ENCODE assay signal across 8 cellular contexts in genomic region chr1:43348343-43348808, GRCh38. TPM values are rescaled to one million over a fixed set of nuclear protein-coding genes. Genes with fewer than 3 reads are reported as not detected.
DNase-seq lines count a peak whose midpoint lies in the region; ATAC-seq, FAIRE-seq and TF ChIP-seq lines count a peak whose summit lies in the region.

No MANE protein-coding gene starts in this region.

- TF ChIP-seq CTCF in WERI-Rb-1 (IDR thresholded peaks at IDR 0.05; ENCODE audit: low read depth, low read length), result no peak
- TF ChIP-seq CTCF in heart right ventricle (IDR thresholded peaks at IDR 0.05), result no peak

- 13 to 19% methylated on average over 22 of the region's 22 CpGs for WGBS in heart right ventricle, 2 donors

- H3K36me3 Mint-ChIP-seq in activated T-cell treated with anti-CD3 and anti-CD28 coated beads, Interleukin-2, amount 50 U/mL, for 24 hours (ENCODE audit: low read depth), result no peaks in the 10 kb centered on the region
- no peaks in the 10 kb centered on the region for H3K36me3 Mint-ChIP-seq in activated T-cell treated with anti-CD3 and anti-CD28 coated beads, Interleukin-2, amount 50 U/mL, for 4 hours (ENCODE audit: insufficient read depth)

- no peak overlapping the region for H3K27ac Mint-ChIP-seq in activated T-cell treated with anti-CD3 and anti-CD28 coated beads, Interleukin-2, amount 50 U/mL, for 24 hours

- H3K36me3 ChIP-seq in WERI-Rb-1 (no peaks in the 10 kb centered on the region), heart right ventricle (no peaks in the 10 kb centered on the region)

- H3K4me1 ChIP-seq in heart right ventricle, result peaks cover 10 to 63% (median 26%) of the 10 kb centered on the region in 9 donors

- peaks cover 11% of the 10 kb centered on the region for H3K4me1 Mint-ChIP-seq in activated T-cell treated with anti-CD3 and anti-CD28 coated beads, Interleukin-2, amount 50 U/mL, for 24 hours (ENCODE audit: low read depth)
- peaks cover 6% of the 10 kb centered on the region for H3K4me1 Mint-ChIP-seq in activated T-cell treated with anti-CD3 and anti-CD28 coated beads, Interleukin-2, amount 50 U/mL, for 4 hours (ENCODE audit: low read depth)

- peak overlapping the region; percentile 73 for H3K4me3 ChIP-seq in WERI-Rb-1 (ENCODE audit: low read depth, low read length)
- peak overlapping the region; percentile 8 to 67 (median 59) for H3K4me3 ChIP-seq in heart right ventricle
- peak overlapping the region; percentile 52 for H3K4me3 ChIP-seq in skeletal muscle cell (ENCODE audit: low read depth, low read length)

- TF ChIP-seq POLR2A in H54 (IDR thresholded peaks at IDR 0.05; ENCODE audit: low read depth, low read length), result no peak

- H3K27ac ChIP-seq in WERI-Rb-1 (peak overlapping the region; percentile 94), heart right ventricle (peak overlapping the region; percentile 85 to 98 (median 91))

- H3K27me3 ChIP-seq in WERI-Rb-1 (ENCODE audit: insufficient read depth, low read depth, severe bottlenecking) (no peaks in the 10 kb centered on the region), heart right ventricle (no peaks in the 10 kb centered on the region)

- DNase-seq in activated T-cell treated with anti-CD3 and anti-CD28 coated beads, Interleukin-2, amount 50 U/mL, for 24 hours, result no peak
- no peak for DNase-seq in activated T-cell treated with anti-CD3 and anti-CD28 coated beads, Interleukin-2, amount 50 U/mL, for 4 hours
- DNase-seq in WERI-Rb-1, result peak; percentile 65
- DNase-seq in heart right ventricle, result no peak
- DNase-seq in skeletal muscle cell (ENCODE audit: low read depth), result no peak
- no peak for DNase-seq in SKM-1 (lab: John Stamatoyannopoulos, UW; ENCODE audit: unreplicated experiment)
- DNase-seq in H54 (ENCODE audit: insufficient read length, low spot score), result no peak

- H3K9me3 Mint-ChIP-seq in activated T-cell treated with anti-CD3 and anti-CD28 coated beads, Interleukin-2, amount 50 U/mL, for 24 hours, result no peaks in the 10 kb centered on the region
- H3K9me3 Mint-ChIP-seq in activated T-cell treated with anti-CD3 and anti-CD28 coated beads, Interleukin-2, amount 50 U/mL, for 4 hours, result no peaks in the 10 kb centered on the region

- H3K9me3 ChIP-seq in WERI-Rb-1 (ENCODE audit: severe bottlenecking) (no peaks in the 10 kb centered on the region), heart right ventricle (no peaks in the 10 kb centered on the region)

- intact Hi-C loops in heart right ventricle (cut with DNase I), result loop anchor here in 3 of 10 donors (5.0 kb wide), 3 partner anchors 46 to 111 kb away; partner anchors contain the start of gene TIE1 (in 1 of the 3)

- no peaks in the 10 kb centered on the region for H3K27me3 Mint-ChIP-seq in activated T-cell treated with anti-CD3 and anti-CD28 coated beads, Interleukin-2, amount 50 U/mL, for 24 hours
- no peaks in the 10 kb centered on the region for H3K27me3 Mint-ChIP-seq in activated T-cell treated with anti-CD3 and anti-CD28 coated beads, Interleukin-2, amount 50 U/mL, for 4 hours (ENCODE audit: low read depth)

- FAIRE-seq in H54 (lab: Jason Lieb, UNC), result no peak

- ATAC-seq in activated T-cell treated with anti-CD3 and anti-CD28 coated beads, Interleukin-2, amount 50 U/mL, for 4 hours, result no peak
- ATAC-seq in heart right ventricle (peak; percentile 2 to 17 (median 6)), HG02571 (IDR thresholded peaks at IDR 0.05; ENCODE audit: unreplicated experiment) (no peak)

- peak overlapping the region; percentile 30 for H3K4me3 Mint-ChIP-seq in activated T-cell treated with anti-CD3 and anti-CD28 coated beads, Interleukin-2, amount 50 U/mL, for 24 hours
- H3K4me3 Mint-ChIP-seq in activated T-cell treated with anti-CD3 and anti-CD28 coated beads, Interleukin-2, amount 50 U/mL, for 4 hours, result no peak overlapping the region

RNA-seq across cellular contexts. Expression of gene CDC20, which starts 10.4 kb away (rescaled TPM):
- total RNA-seq in activated T-cell treated with anti-CD3 and anti-CD28 coated beads, Interleukin-2, amount 50 U/mL, for 4 hours, result 10 to 100 TPM; 47.3 to 70.1 (median 60.3) TPM
- 1 to 10 TPM in 6 of 10 donors, under 1 TPM in 4; 0.15 to 9.6 (median 1.5) TPM for total RNA-seq in heart right ventricle
- polyA plus RNA-seq in heart right ventricle, result 1 to 10 TPM in 1 of 2 donors, under 1 TPM in 1; 0.49 to 1.2 TPM

RNA-seq across cellular contexts. Expression of gene MPL, which starts 10.8 kb away (rescaled TPM):
- not detected for total RNA-seq in activated T-cell treated with anti-CD3 and anti-CD28 coated beads, Interleukin-2, amount 50 U/mL, for 4 hours
- 1 to 10 TPM in 1 of 10 donors, under 1 TPM in 9; 0.21 to 1.2 (median 0.42) TPM for total RNA-seq in heart right ventricle
- polyA plus RNA-seq in heart right ventricle, result under 1 TPM; 0.03 to 0.22 TPM

RNA-seq across cellular contexts. Expression of gene ELOVL1, which starts 19.4 kb away (rescaled TPM):
- 10 to 100 TPM; 91.4 to 99.8 (median 92.8) TPM for total RNA-seq in activated T-cell treated with anti-CD3 and anti-CD28 coated beads, Interleukin-2, amount 50 U/mL, for 4 hours
- 10 to 100 TPM; 18.4 to 49.3 (median 28.3) TPM for total RNA-seq in heart right ventricle
- 10 to 100 TPM; 24.3 to 82.0 TPM for polyA plus RNA-seq in heart right ventricle

RNA-seq across cellular contexts. Expression of gene MED8, which starts 41.2 kb away (rescaled TPM):
- 10 to 100 TPM; 49.8 to 59.1 (median 50.4) TPM for total RNA-seq in activated T-cell treated with anti-CD3 and anti-CD28 coated beads, Interleukin-2, amount 50 U/mL, for 4 hours
- total RNA-seq in heart right ventricle, result 10 to 100 TPM; 10.5 to 22.5 (median 13.9) TPM
- 10 to 100 TPM; 11.8 to 32.4 TPM for polyA plus RNA-seq in heart right ventricle

RNA-seq across cellular contexts. Expression of gene SZT2, which starts 41.3 kb away (rescaled TPM):
- 10 to 100 TPM; 37.1 to 44.2 (median 39.5) TPM for total RNA-seq in activated T-cell treated with anti-CD3 and anti-CD28 coated beads, Interleukin-2, amount 50 U/mL, for 4 hours
- total RNA-seq in heart right ventricle, result 10 to 100 TPM; 20.5 to 38.3 (median 26.0) TPM
- polyA plus RNA-seq in heart right ventricle, result 10 to 100 TPM in 1 of 2 donors, 1 to 10 TPM in 1; 8.6 to 44.0 TPM

Comparison
In these comparisons a context has a peak if more than half of its experiments do, and no peak if none do; other contexts are left out.
1. ATAC-seq: peak in heart right ventricle (8 of 8); none in activated T-cell treated with anti-CD3 and anti-CD28 coated beads, Interleukin-2, amount 50 U/mL, for 4 hours (0 of 2) and HG02571 (single experiment).
2. RNA of gene CDC20, which starts 10.4 kb away (total RNA-seq): 47.3 to 70.1 TPM in activated T-cell treated with anti-CD3 and anti-CD28 coated beads, Interleukin-2, amount 50 U/mL, for 4 hours; 0.15 to 9.6 TPM in heart right ventricle; every median in the first group is over 4 times any median in the second.
3. Peak in every context shown above with its lines, with median percentiles within 50 percentile points of each other: H3K4me3 ChIP-seq.